Comparison of ENCODE assay signal across 11 cellular contexts in genomic region chr5:40404613-40405012, GRCh38.
A peak's percentile ranks its signal among the peaks of the same experiment; 100 is the strongest.
DNase-seq lines count a peak whose midpoint lies in the region; ATAC-seq lines count a peak whose summit lies in the region.
"Had no signal": no experiment of that assay in that cellular context is flagged by ENCODE, and none has a peak within 500 bp of the region (broad histone marks: within the 10 kb centered on the region; RNA-seq: fewer than 3 reads in every experiment).

No MANE protein-coding gene starts in this region.

- peaks cover 86% of the 10 kb centered on the region for H3K4me1 Mint-ChIP-seq in activated T-helper 1 cell treated with anti-CD3 and anti-CD28 coated beads, Interleukin-12 subunit alpha, Interleukin-12 subunit beta, Interleukin-2, Interleukin-4 antibody, amounts not matched to agents 30 ng/mL and 10 ng/mL and 1 ng/mL, durations not matched to agents 14 hours and 24 hours and 36 hours (ENCODE audit: low read depth)

- H3K36me3 Mint-ChIP-seq in activated T-helper 1 cell treated with anti-CD3 and anti-CD28 coated beads, Interleukin-12 subunit alpha, Interleukin-12 subunit beta, Interleukin-2, Interleukin-4 antibody, amounts not matched to agents 30 ng/mL and 10 ng/mL and 1 ng/mL, durations not matched to agents 14 hours and 24 hours and 36 hours (ENCODE audit: low read depth), result peaks cover 10% of the 10 kb centered on the region

- ATAC-seq in GM19351 (IDR thresholded peaks at IDR 0.05; ENCODE audit: unreplicated experiment) (peak; percentile 57), HG03108 (IDR thresholded peaks at IDR 0.05; ENCODE audit: unreplicated experiment) (peak; percentile 52), GM19452 (IDR thresholded peaks at IDR 0.05; ENCODE audit: unreplicated experiment) (no peak)

- H3K4me1 ChIP-seq in BLaER1, result peaks cover 44% of the 10 kb centered on the region

- H3K4me3 Mint-ChIP-seq in activated T-helper 1 cell treated with anti-CD3 and anti-CD28 coated beads, Interleukin-12 subunit alpha, Interleukin-12 subunit beta, Interleukin-2, Interleukin-4 antibody, amounts not matched to agents 30 ng/mL and 10 ng/mL and 1 ng/mL, durations not matched to agents 14 hours and 24 hours and 36 hours, result peak overlapping the region; percentile 59

- H3K9ac ChIP-seq in BLaER1, result no peak overlapping the region

- no peak overlapping the region for H3K27ac ChIP-seq in BLaER1

- H4K20me1 ChIP-seq in BLaER1, result no peaks in the 10 kb centered on the region

- no peaks in the 10 kb centered on the region for H3K27me3 ChIP-seq in BLaER1
- H3K27me3 ChIP-seq: gastroesophageal sphincter, tibial nerve had no signal

- H3K9me3 ChIP-seq in BLaER1, result peaks cover 11% of the 10 kb centered on the region; the same call in 1 of the 2 replicates
- H3K9me3 ChIP-seq: gastroesophageal sphincter, tibial nerve had no signal

- no peaks in the 10 kb centered on the region for H3K9me3 Mint-ChIP-seq in activated T-helper 1 cell treated with anti-CD3 and anti-CD28 coated beads, Interleukin-12 subunit alpha, Interleukin-12 subunit beta, Interleukin-2, Interleukin-4 antibody, amounts not matched to agents 30 ng/mL and 10 ng/mL and 1 ng/mL, durations not matched to agents 14 hours and 24 hours and 36 hours

- H3K36me3 ChIP-seq in BLaER1, result no peaks in the 10 kb centered on the region
- H3K36me3 ChIP-seq: gastroesophageal sphincter, tibial nerve had no signal

- intact Hi-C loops in activated T-helper 1 cell treated with anti-CD3 and anti-CD28 coated beads, Interleukin-12 subunit alpha, Interleukin-12 subunit beta, Interleukin-2, Interleukin-4 antibody, amounts not matched to agents 30 ng/mL and 10 ng/mL and 1 ng/mL, durations not matched to agents 14 hours and 24 hours and 36 hours (cut with micrococcal nuclease), result loop anchor here (5.0 to 10.0 kb wide), 4 partner anchors 237 to 1227 kb away; partner anchors contain the start of gene TTC33

- DNase-seq in activated T-helper 1 cell treated with anti-CD3 and anti-CD28 coated beads, Interleukin-12 subunit alpha, Interleukin-12 subunit beta, Interleukin-2, Interleukin-4 antibody, amounts not matched to agents 30 ng/mL and 10 ng/mL and 1 ng/mL, durations not matched to agents 14 hours and 24 hours and 36 hours (ENCODE audit: low spot score), result peak; percentile 12
- no peak for DNase-seq in COR-L47 (lab: John Stamatoyannopoulos, UW)
- DNase-seq in GM19238 (ENCODE audit: insufficient read length, low spot score), result no peak
- no peak for DNase-seq in stimulated activated CD4-positive, alpha-beta T cell treated with anti-CD3 and anti-CD28 coated beads, Interleukin-4, amount 100 ng/mL, for 24 hours
- DNase-seq: DMS79 had no signal

- H3K27me3 Mint-ChIP-seq in activated T-helper 1 cell treated with anti-CD3 and anti-CD28 coated beads, Interleukin-12 subunit alpha, Interleukin-12 subunit beta, Interleukin-2, Interleukin-4 antibody, amounts not matched to agents 30 ng/mL and 10 ng/mL and 1 ng/mL, durations not matched to agents 14 hours and 24 hours and 36 hours (ENCODE audit: insufficient read depth), result no peaks in the 10 kb centered on the region

- peak overlapping the region; percentile 22; the same call in 1 of the 2 replicates for H3K4me2 ChIP-seq in BLaER1

- H3K27ac Mint-ChIP-seq in activated T-helper 1 cell treated with anti-CD3 and anti-CD28 coated beads, Interleukin-12 subunit alpha, Interleukin-12 subunit beta, Interleukin-2, Interleukin-4 antibody, amounts not matched to agents 30 ng/mL and 10 ng/mL and 1 ng/mL, durations not matched to agents 14 hours and 24 hours and 36 hours, result peak overlapping the region; percentile 99

- no peak overlapping the region for H3K4me3 ChIP-seq in BLaER1
- H3K4me3 ChIP-seq: gastroesophageal sphincter, tibial nerve had no signal
